Comparison of ENCODE assay signal across 25 cellular contexts in genomic region chr6:43877021-43877420, GRCh38.
"Had no signal": no experiment of that assay in that cellular context is flagged by ENCODE, and none has a peak within 500 bp of the region (broad histone marks: within the 10 kb centered on the region; RNA-seq: fewer than 3 reads in every experiment).

No MANE protein-coding gene starts in this region.

- ATAC-seq: activated CD4-positive, alpha-beta T cell treated with anti-CD3 and anti-CD28 coated beads for 36 hours; activated CD8-positive, alpha-beta memory T cell treated with anti-CD3 and anti-CD28 coated beads, Interleukin-2, amount 10 ng/mL, durations not matched to agents 7 days and 5 days; activated CD8-positive, alpha-beta T cell treated with anti-CD3 and anti-CD28 coated beads, Interleukin-2, amount 10 ng/mL, durations not matched to agents 7 days and 5 days; activated naive CD8-positive, alpha-beta T cell treated with anti-CD3 and anti-CD28 coated beads, Interleukin-2, amount 50 U/mL, for 24 hours; naive thymus-derived CD8-positive, alpha-beta T cell; pancreas had no signal

- H3K9me3 ChIP-seq: breast epithelium, gastroesophageal sphincter, pancreas, psoas muscle, right atrium auricular region, testis had no signal

- H3K4me1 ChIP-seq: breast epithelium, gastroesophageal sphincter, psoas muscle, right atrium auricular region, testis had no signal

- H3K27ac Mint-ChIP-seq: activated CD4-positive, alpha-beta T cell treated with anti-CD3 and anti-CD28 coated beads for 36 hours; activated CD8-positive, alpha-beta memory T cell treated with anti-CD3 and anti-CD28 coated beads, Interleukin-2, amount 10 ng/mL, durations not matched to agents 7 days and 5 days; activated CD8-positive, alpha-beta T cell treated with anti-CD3 and anti-CD28 coated beads, Interleukin-2, amount 10 ng/mL, durations not matched to agents 7 days and 5 days; activated naive CD4-positive, alpha-beta T cell treated with anti-CD3 and anti-CD28 coated beads, Interleukin-2, amount 50 U/mL, for 24 hours; activated naive CD8-positive, alpha-beta T cell treated with anti-CD3 and anti-CD28 coated beads, Interleukin-2, amount 50 U/mL, for 24 hours; activated T-helper 2 cell treated with anti-CD3 and anti-CD28 coated beads, Interferon-gamma antibody, Interleukin-2, Interleukin-4, amounts not matched to agents 10 μg/mL and 5 μg/mL and 100 μg/mL, durations not matched to agents 14 hours and 24 hours and 36 hours; naive thymus-derived CD8-positive, alpha-beta T cell; T-helper 2 cell treated with Interferon-gamma antibody and Interleukin-4, amounts not matched to agents 5 μg/mL and 100 μg/mL, for 36 hours had no signal

- H3K36me3 ChIP-seq: breast epithelium, gastroesophageal sphincter, pancreas, right atrium auricular region had no signal

- H3K36me3 Mint-ChIP-seq: activated CD8-positive, alpha-beta memory T cell treated with anti-CD3 and anti-CD28 coated beads, Interleukin-2, amount 10 ng/mL, durations not matched to agents 7 days and 5 days; activated naive CD4-positive, alpha-beta T cell treated with anti-CD3 and anti-CD28 coated beads, Interleukin-2, amount 50 U/mL, for 24 hours; naive thymus-derived CD8-positive, alpha-beta T cell had no signal

- H3K27ac ChIP-seq: breast epithelium, coronary artery, gastroesophageal sphincter, pancreas, psoas muscle, right atrium auricular region, testis had no signal

- H3K27me3 Mint-ChIP-seq: activated CD4-positive, alpha-beta T cell treated with anti-CD3 and anti-CD28 coated beads for 36 hours; activated CD8-positive, alpha-beta memory T cell treated with anti-CD3 and anti-CD28 coated beads, Interleukin-2, amount 10 ng/mL, durations not matched to agents 7 days and 5 days; activated naive CD4-positive, alpha-beta T cell treated with anti-CD3 and anti-CD28 coated beads, Interleukin-2, amount 50 U/mL, for 24 hours; activated naive CD8-positive, alpha-beta T cell treated with anti-CD3 and anti-CD28 coated beads, Interleukin-2, amount 50 U/mL, for 24 hours had no signal

- H3K4me3 ChIP-seq: breast epithelium, coronary artery, gastroesophageal sphincter, pancreas, psoas muscle, right atrium auricular region, testis had no signal

- DNase-seq: activated CD4-positive, alpha-beta T cell treated with anti-CD3 and anti-CD28 coated beads for 36 hours; activated CD4-positive, CD25-positive, alpha-beta regulatory T cell; activated CD8-positive, alpha-beta memory T cell treated with anti-CD3 and anti-CD28 coated beads, Interleukin-2, amount 10 ng/mL, durations not matched to agents 7 days and 5 days; activated CD8-positive, alpha-beta T cell treated with anti-CD3 and anti-CD28 coated beads, Interleukin-2, amount 10 ng/mL, durations not matched to agents 7 days and 5 days; activated naive CD8-positive, alpha-beta T cell treated with anti-CD3 and anti-CD28 coated beads, Interleukin-2, amount 50 U/mL, for 24 hours; activated T-cell treated with anti-CD3 and anti-CD28 coated beads, Interleukin-2, amount 50 U/mL, for 48 hours; amygdala; hippocampal formation; left cardiac atrium; midbrain; naive thymus-derived CD8-positive, alpha-beta T cell; stimulated activated CD4-positive, alpha-beta T cell treated with anti-CD3 and anti-CD28 coated beads, Interleukin-2, amount 100 ng/mL, for 48 hours; stimulated activated naive CD4-positive, alpha-beta T cell treated with Interleukin-2 at 50 U/mL for 16 hours; T-helper 1 cell; testis; trophoblast cell had no signal

- H3K4me1 Mint-ChIP-seq: activated CD4-positive, alpha-beta T cell treated with anti-CD3 and anti-CD28 coated beads for 36 hours; activated CD8-positive, alpha-beta memory T cell treated with anti-CD3 and anti-CD28 coated beads, Interleukin-2, amount 10 ng/mL, durations not matched to agents 7 days and 5 days; activated naive CD4-positive, alpha-beta T cell treated with anti-CD3 and anti-CD28 coated beads, Interleukin-2, amount 50 U/mL, for 24 hours; activated naive CD8-positive, alpha-beta T cell treated with anti-CD3 and anti-CD28 coated beads, Interleukin-2, amount 50 U/mL, for 24 hours had no signal

- H3K4me3 Mint-ChIP-seq: activated CD4-positive, alpha-beta T cell treated with anti-CD3 and anti-CD28 coated beads for 36 hours; activated CD8-positive, alpha-beta memory T cell treated with anti-CD3 and anti-CD28 coated beads, Interleukin-2, amount 10 ng/mL, durations not matched to agents 7 days and 5 days; activated CD8-positive, alpha-beta T cell treated with anti-CD3 and anti-CD28 coated beads, Interleukin-2, amount 10 ng/mL, durations not matched to agents 7 days and 5 days; activated naive CD4-positive, alpha-beta T cell treated with anti-CD3 and anti-CD28 coated beads, Interleukin-2, amount 50 U/mL, for 24 hours; activated naive CD8-positive, alpha-beta T cell treated with anti-CD3 and anti-CD28 coated beads, Interleukin-2, amount 50 U/mL, for 24 hours; naive thymus-derived CD8-positive, alpha-beta T cell; T-helper 2 cell treated with Interferon-gamma antibody and Interleukin-4, amounts not matched to agents 5 μg/mL and 100 μg/mL, for 36 hours had no signal

- H3K9me3 Mint-ChIP-seq: activated naive CD4-positive, alpha-beta T cell treated with anti-CD3 and anti-CD28 coated beads, Interleukin-2, amount 50 U/mL, for 24 hours; activated naive CD8-positive, alpha-beta T cell treated with anti-CD3 and anti-CD28 coated beads, Interleukin-2, amount 50 U/mL, for 24 hours; activated T-helper 2 cell treated with anti-CD3 and anti-CD28 coated beads, Interferon-gamma antibody, Interleukin-2, Interleukin-4, amounts not matched to agents 10 μg/mL and 5 μg/mL and 100 μg/mL, durations not matched to agents 14 hours and 24 hours and 36 hours; naive thymus-derived CD8-positive, alpha-beta T cell; T-helper 2 cell treated with Interferon-gamma antibody and Interleukin-4, amounts not matched to agents 5 μg/mL and 100 μg/mL, for 36 hours had no signal

- H3K27me3 ChIP-seq: breast epithelium, gastroesophageal sphincter, pancreas, right atrium auricular region, testis had no signal
